ENCODE assay signal across 15 cellular contexts in the genomic region with DNA sequence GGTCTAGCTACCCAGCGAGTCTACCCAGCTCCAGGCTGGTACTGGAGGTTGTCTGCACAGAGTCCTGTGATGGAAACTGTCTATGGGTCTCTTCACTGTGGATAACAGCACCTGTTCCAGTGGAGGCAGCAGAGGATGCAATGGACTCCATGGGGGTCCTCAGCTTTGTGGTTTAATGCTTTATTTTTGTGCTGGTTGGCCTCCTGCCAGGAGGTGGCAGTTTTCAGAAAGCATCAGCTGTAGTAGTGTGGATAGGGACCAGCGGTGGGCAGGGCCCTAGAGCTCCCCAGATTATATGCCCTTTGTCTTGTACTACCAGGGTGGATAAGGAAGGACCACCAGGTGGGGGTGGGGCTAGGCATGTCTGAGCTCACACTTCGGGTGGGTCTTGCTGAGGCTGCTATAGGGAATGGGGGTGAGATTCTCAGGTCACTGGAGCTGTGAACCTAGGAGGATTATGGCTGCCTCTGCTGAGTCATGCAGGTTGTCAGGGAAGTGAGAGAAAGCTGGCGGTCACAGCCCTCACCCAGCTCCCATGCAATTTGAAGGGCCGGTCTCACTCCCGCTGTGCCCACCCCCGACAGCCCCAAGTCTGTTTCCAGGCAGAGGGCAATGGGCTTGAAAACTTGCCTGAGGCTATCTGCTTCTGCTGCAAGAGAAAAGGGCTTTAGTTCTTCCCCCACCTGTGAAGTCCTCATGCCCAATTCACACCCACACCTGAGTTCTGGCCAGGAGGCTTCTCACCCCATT.
"Had no signal": no experiment of that assay in that cellular context is flagged by ENCODE, and none has a peak within 500 bp of the region (broad histone marks: within the 10 kb centered on the region; RNA-seq: fewer than 3 reads in every experiment).

No MANE protein-coding gene starts in this region.

- H3K27ac Mint-ChIP-seq: effector memory CD8-positive, alpha-beta T cell; stimulated activated effector memory CD8-positive, alpha-beta T cell treated with anti-CD3 and anti-CD28 coated beads, Interleukin-12 subunit alpha, Interleukin-12 subunit beta, amount 100 ng/mL, for 72 hours had no signal

- H3K27me3 Mint-ChIP-seq: effector memory CD8-positive, alpha-beta T cell had no signal

- H3K36me3 ChIP-seq: lower lobe of right lung, thoracic aorta had no signal

- DNase-seq: activated CD4-positive, CD25-positive, alpha-beta regulatory T cell treated with anti-CD3 and anti-CD28 coated beads, Interleukin-2, amount 50 U/mL, for 72 hours; activated naive CD4-positive, alpha-beta T cell; activated T-cell treated with anti-CD3 and anti-CD28 coated beads for 4 hours; dermis blood vessel endothelial cell; effector memory CD8-positive, alpha-beta T cell; foreskin melanocyte; head of caudate nucleus; left colon; lower lobe of right lung; midbrain; psoas muscle; T-helper 9 cell had no signal

- H3K4me1 Mint-ChIP-seq: stimulated activated effector memory CD8-positive, alpha-beta T cell treated with anti-CD3 and anti-CD28 coated beads, Interleukin-12 subunit alpha, Interleukin-12 subunit beta, amount 100 ng/mL, for 72 hours had no signal

- H3K4me3 Mint-ChIP-seq: effector memory CD8-positive, alpha-beta T cell; stimulated activated effector memory CD8-positive, alpha-beta T cell treated with anti-CD3 and anti-CD28 coated beads, Interleukin-12 subunit alpha, Interleukin-12 subunit beta, amount 100 ng/mL, for 72 hours had no signal

- H3K9me3 ChIP-seq: lower lobe of right lung, psoas muscle, thoracic aorta had no signal

- H3K36me3 Mint-ChIP-seq: stimulated activated effector memory CD8-positive, alpha-beta T cell treated with anti-CD3 and anti-CD28 coated beads, Interleukin-12 subunit alpha, Interleukin-12 subunit beta, amount 100 ng/mL, for 72 hours had no signal

- H3K4me3 ChIP-seq: lower lobe of right lung, psoas muscle, thoracic aorta had no signal

- H3K4me1 ChIP-seq: lower lobe of right lung, psoas muscle had no signal

- ATAC-seq: effector memory CD8-positive, alpha-beta T cell; left colon; lower lobe of right lung; psoas muscle; stimulated activated effector memory CD8-positive, alpha-beta T cell treated with anti-CD3 and anti-CD28 coated beads, Interleukin-12 subunit alpha, Interleukin-12 subunit beta, amount 100 ng/mL, for 72 hours had no signal

- H3K27ac ChIP-seq: epithelial cell of prostate, lower lobe of right lung, psoas muscle, thoracic aorta had no signal
